In genomic region chr7:51028128-51028830, GRCh38 we compare ENCODE assay signal across 2 cellular contexts.
TF ChIP-seq lines count a peak whose summit lies in the region.

No MANE protein-coding gene starts in this region.

TF ChIP-seq in SK-N-SH, 30 proteins besides CTCF, POLR2A, EP300 and RAD21 (continued from another document):
- TF ChIP-seq REST (IDR thresholded peaks at IDR 0.05; ENCODE audit: low read depth, low read length) (no peak), SMC3 (IDR thresholded peaks at IDR 0.05; ENCODE audit: low read depth, low read length) (no peak), FOSL2 (IDR thresholded peaks at IDR 0.05; ENCODE audit: borderline replicate concordance, low read depth) (no peak), TCF12 (IDR thresholded peaks at IDR 0.05) (no peak), MXI1 (IDR thresholded peaks at IDR 0.05; ENCODE audit: low read depth, low read length) (no peak), TEAD4 (IDR thresholded peaks at IDR 0.05; ENCODE audit: borderline replicate concordance, insufficient read depth) (no peak), TAF1 (IDR thresholded peaks at IDR 0.05; ENCODE audit: borderline replicate concordance, low read depth, low read length) (no peak), JUND (IDR thresholded peaks at IDR 0.05) (no peak), NFIC (IDR thresholded peaks at IDR 0.05; ENCODE audit: borderline replicate concordance) (no peak), POLR2AphosphoS5 (IDR thresholded peaks at IDR 0.05; ENCODE audit: low read depth, low read length) (no peak), IRF3 (IDR thresholded peaks at IDR 0.05; ENCODE audit: low read depth, low read length) (no peak), CHD2 (IDR thresholded peaks at IDR 0.05; ENCODE audit: low read length, partially characterized antibody) (no peak), EZH2phosphoT487 (IDR thresholded peaks at IDR 0.05; ENCODE audit: borderline replicate concordance, low read depth) (no peak)

TF ChIP-seq in SK-N-SH treated with all-trans-retinoic acid at 6 μM for 48 hours, 23 proteins besides CTCF, POLR2A, EP300 and RAD21 (continued from another document):
- TF ChIP-seq POU6F1 (CRISPR knock-in tag; IDR thresholded peaks at IDR 0.05; ENCODE audit: borderline replicate concordance, low read depth) (no peak), RARB (CRISPR knock-in tag; IDR thresholded peaks at IDR 0.05) (no peak), ZNF8 (CRISPR knock-in tag; IDR thresholded peaks at IDR 0.05) (no peak)
